7 cellular contexts compared by ENCODE assay signal in the genomic region with DNA sequence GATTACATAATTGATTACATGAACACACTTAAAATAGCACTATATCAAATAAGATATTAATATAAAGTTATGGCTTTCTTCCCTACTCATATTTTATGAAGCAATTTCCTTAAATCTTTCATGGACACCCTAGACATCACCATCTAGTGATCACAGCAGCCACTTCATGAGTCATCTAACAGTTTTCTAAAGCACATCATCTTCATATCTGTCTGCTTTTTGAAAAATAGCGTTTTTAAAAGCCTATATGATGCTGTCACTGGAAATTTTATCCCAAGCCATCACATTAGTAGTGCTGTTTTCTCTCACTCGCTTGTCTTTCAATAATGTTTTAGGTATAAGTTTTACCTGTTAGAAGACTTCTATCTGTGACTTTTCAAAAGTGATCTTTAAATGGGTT.
"Had no signal": no experiment of that assay in that cellular context is flagged by ENCODE, and none has a peak within 500 bp of the region (broad histone marks: within the 10 kb centered on the region; RNA-seq: fewer than 3 reads in every experiment).

No MANE protein-coding gene starts in this region.

- DNase-seq: GDM1, GF-D8 had no signal

- FAIRE-seq: GM12878, GM12891, GM12892, GM18507, GM19239 had no signal

- H3K4me3 ChIP-seq: GM12878 had no signal

- ATAC-seq: GM12878 had no signal
